Comparison of ENCODE assay signal across 7 cellular contexts in genomic region chr7:102696009-102696408, GRCh38. TPM values are rescaled to one million over a fixed set of nuclear protein-coding genes. Genes with fewer than 3 reads are reported as not detected.
"Had no signal": no experiment of that assay in that cellular context is flagged by ENCODE, and none has a peak within 500 bp of the region (broad histone marks: within the 10 kb centered on the region; RNA-seq: fewer than 3 reads in every experiment).

No MANE protein-coding gene starts in this region.

RNA-seq across cellular contexts. Expression of gene SPDYE2B, which starts 45.9 kb away (rescaled TPM):
- total RNA-seq: GM23338, H4, H7, HepG2, HFFc6, HT1080 had no signal
- polyA plus RNA-seq: HepG2, IgD-negative memory B cell had no signal
